27 cellular contexts compared by ENCODE assay signal in the genomic region with DNA sequence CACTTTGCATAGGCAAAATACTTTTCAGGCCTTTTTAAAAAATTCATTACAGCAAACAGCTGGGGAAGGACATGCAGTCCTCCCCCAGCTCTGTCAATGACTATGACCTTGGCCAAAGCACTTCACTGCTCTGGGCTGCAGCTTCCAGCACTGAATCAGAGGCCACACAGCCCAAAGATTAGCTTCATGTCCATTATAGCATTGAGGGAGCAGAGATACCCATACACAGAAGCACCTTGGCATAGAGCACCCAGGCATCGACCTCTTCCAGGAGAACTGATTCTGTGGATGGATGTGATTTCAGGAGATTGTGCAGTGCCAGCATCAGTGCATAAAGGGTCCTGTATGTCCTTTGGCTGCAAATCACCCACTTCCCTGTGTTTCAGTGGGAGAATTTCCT.
"Had no signal": no experiment of that assay in that cellular context is flagged by ENCODE, and none has a peak within 500 bp of the region (broad histone marks: within the 10 kb centered on the region; RNA-seq: fewer than 3 reads in every experiment).

No MANE protein-coding gene starts in this region.

- H3K9me3 ChIP-seq: colonic mucosa, mucosa of descending colon, ovary, thoracic aorta had no signal

- H3K9me3 Mint-ChIP-seq: mesothelial cell of epicardium had no signal

- ATAC-seq: left lobe of liver; mucosa of descending colon; natural killer cell treated with Interleukin-12 subunit alpha and Interleukin-12 subunit beta and Interleukin-15 and Interleukin-18, amount 100 ng/mL, for 72 hours; sciatic nerve had no signal

- H3K27ac ChIP-seq: colonic mucosa, hepatocyte, ovary, thoracic aorta, tibial nerve, upper lobe of left lung had no signal

- H3K27me3 Mint-ChIP-seq: central memory CD8-positive, alpha-beta T cell; dendritic cell treated with granulocyte-macrophage colony-stimulating factor and Interleukin-4, amounts not matched to agents 40 ng/mL and 50 ng/mL, for 4 days; naive B cell; natural killer cell treated with Interleukin-12 subunit alpha and Interleukin-12 subunit beta and Interleukin-15 and Interleukin-18, amount 100 ng/mL, for 72 hours had no signal

- DNase-seq: colonic mucosa; effector memory CD4-positive, alpha-beta T cell; erythroblast; head of caudate nucleus; kidney; mesenchymal stem cell; mucosa of descending colon; naive B cell; nucleus accumbens; ovary; retina; stimulated activated CD4-positive, alpha-beta T cell treated with anti-CD3 and anti-CD28 coated beads, Interleukin-12 subunit alpha, Interleukin-12 subunit beta, amount 100 ng/mL, for 4 hours; stimulated activated CD4-positive, alpha-beta T cell treated with anti-CD3 and anti-CD28 coated beads, Interleukin-1b, Interleukin-23, amount 100 ng/mL, for 48 hours; stimulated activated CD4-positive, alpha-beta T cell treated with anti-CD3 and anti-CD28 coated beads, Interleukin-4, amount 100 ng/mL, for 1 hour; stimulated activated CD8-positive, alpha-beta memory T cell treated with anti-CD3 and anti-CD28 coated beads, Interleukin-4, amount 100 ng/mL, for 48 hours; stimulated activated naive CD4-positive, alpha-beta T cell treated with Interleukin-2 at 50 U/mL for 16 hours; upper lobe of left lung had no signal

- H3K36me3 Mint-ChIP-seq: natural killer cell treated with Interleukin-12 subunit alpha and Interleukin-12 subunit beta and Interleukin-15 and Interleukin-18, amount 100 ng/mL, for 72 hours had no signal

- H3K4me1 ChIP-seq: colonic mucosa had no signal

- H3K36me3 ChIP-seq: colonic mucosa, ovary had no signal

- H3K4me3 ChIP-seq: colonic mucosa, hepatocyte, mucosa of descending colon, ovary, smooth muscle cell, thoracic aorta, tibial nerve, upper lobe of left lung had no signal

- H3K27me3 ChIP-seq: colonic mucosa, hepatocyte, ovary, tibial nerve, upper lobe of left lung had no signal

- H3K4me1 Mint-ChIP-seq: central memory CD8-positive, alpha-beta T cell; naive B cell had no signal

- H3K27ac Mint-ChIP-seq: dendritic cell treated with granulocyte-macrophage colony-stimulating factor and Interleukin-4, amounts not matched to agents 40 ng/mL and 50 ng/mL, for 4 days; mesothelial cell of epicardium; natural killer cell treated with Interleukin-12 subunit alpha and Interleukin-12 subunit beta and Interleukin-15 and Interleukin-18, amount 100 ng/mL, for 72 hours had no signal

- H3K4me3 Mint-ChIP-seq: central memory CD8-positive, alpha-beta T cell; dendritic cell treated with granulocyte-macrophage colony-stimulating factor and Interleukin-4, amounts not matched to agents 40 ng/mL and 50 ng/mL, for 4 days; mesothelial cell of epicardium; naive B cell; natural killer cell treated with Interleukin-12 subunit alpha and Interleukin-12 subunit beta and Interleukin-15 and Interleukin-18, amount 100 ng/mL, for 72 hours had no signal
